ENCODE assay signal across 16 cellular contexts in the genomic region with DNA sequence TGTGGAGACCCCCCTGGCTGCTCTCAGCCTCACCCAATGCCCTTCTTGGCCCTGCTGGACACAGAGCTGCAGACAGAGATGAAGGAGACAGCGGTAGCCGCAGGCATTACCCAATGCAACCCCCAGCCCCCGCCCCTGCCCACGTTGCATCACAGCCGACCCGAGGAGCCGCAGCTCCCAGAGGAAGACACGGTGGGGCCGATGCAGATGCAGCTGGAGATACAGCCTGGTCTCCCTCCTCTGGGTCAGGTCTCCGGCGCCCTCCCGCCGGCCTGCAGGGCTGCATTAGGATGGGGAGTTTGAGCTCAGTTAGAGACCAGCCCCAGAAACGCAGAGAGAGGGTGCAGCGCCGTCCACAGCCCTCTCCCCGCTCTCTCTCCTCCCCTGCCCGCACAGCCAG. TPM values are rescaled to one million over a fixed set of nuclear protein-coding genes. Genes with fewer than 3 reads are reported as not detected.
DNase-seq lines count a peak whose midpoint lies in the region; ATAC-seq, FAIRE-seq and TF ChIP-seq lines count a peak whose summit lies in the region.
"Had no signal": no experiment of that assay in that cellular context is flagged by ENCODE, and none has a peak within 500 bp of the region (broad histone marks: within the 10 kb centered on the region; RNA-seq: fewer than 3 reads in every experiment).

No MANE protein-coding gene starts in this region.

- H3K27me3 Mint-ChIP-seq in activated T-cell treated with anti-CD3 and anti-CD28 coated beads, Interleukin-2, amount 50 U/mL, for 24 hours = peaks cover 64% of the 10 kb centered on the region
- H3K27me3 Mint-ChIP-seq in natural killer cell treated with Interleukin-12 subunit alpha and Interleukin-12 subunit beta and Interleukin-15 and Interleukin-18, amount 100 ng/mL, for 72 hours = peaks cover 10 to 14% of the 10 kb centered on the region in 2 donors

- intact Hi-C loops in HepG2 (cut with micrococcal nuclease; ENCODE audit: unreplicated experiment) (no loop called here), ascending aorta (cut with DNase I) (no loop called here)

- H3K9me3 Mint-ChIP-seq in activated T-cell treated with anti-CD3 and anti-CD28 coated beads, Interleukin-2, amount 50 U/mL, for 24 hours = no peaks in the 10 kb centered on the region
- no peaks in the 10 kb centered on the region for H3K9me3 Mint-ChIP-seq in natural killer cell treated with Interleukin-12 subunit alpha and Interleukin-12 subunit beta and Interleukin-15 and Interleukin-18, amount 100 ng/mL, for 72 hours
- H3K9me3 Mint-ChIP-seq: activated naive CD8-positive, alpha-beta T cell treated with anti-CD3 and anti-CD28 coated beads, Interleukin-2, amount 50 U/mL, for 24 hours; activated T-cell treated with anti-CD3 and anti-CD28 coated beads, Interleukin-2, amount 50 U/mL, for 4 hours had no signal

- CTCF ChIA-PET in HepG2 (lab: Yijun Ruan, JAX; ENCODE audit: low intra/inter-chr PET ratio, low total read pairs) = no interaction called here

- H3K27me3 ChIP-seq in GM23248 (replicated peaks; ENCODE audit: insufficient read depth) (peaks cover 43% of the 10 kb centered on the region), HepG2 (ENCODE audit: control insufficient read depth in 1 of 2, insufficient read depth in 2 of 2, low read length in 2 of 2) (peaks cover 18 to 47% of the 10 kb centered on the region in 2 experiments; a peak in 4 of 5 replicates), ascending aorta (peaks cover 13% of the 10 kb centered on the region)

- H3K4me1 Mint-ChIP-seq in activated T-cell treated with anti-CD3 and anti-CD28 coated beads, Interleukin-2, amount 50 U/mL, for 24 hours (ENCODE audit: low read depth) = peaks cover 2% of the 10 kb centered on the region
- H3K4me1 Mint-ChIP-seq in natural killer cell treated with Interleukin-12 subunit alpha and Interleukin-12 subunit beta and Interleukin-15 and Interleukin-18, amount 100 ng/mL, for 72 hours (ENCODE audit: low read depth in 2 of 2) = no peaks in the 10 kb centered on the region

- in situ Hi-C loops in GM23248 (cut with MboI) = no loop called here
- in situ Hi-C loops in HepG2 (cut with HindIII; ENCODE audit: extremely low pct_ligation_motif_present, low pct_unique_long_range_greater_than_20kb) = no loop called here

- H3F3A ChIP-seq in GM23248 (ENCODE audit: insufficient read depth) = no peaks in the 10 kb centered on the region

- H3K9me3 ChIP-seq in GM23248 (ENCODE audit: low read depth) (no peaks in the 10 kb centered on the region), HepG2 (ENCODE audit: low read length) (no peaks in the 10 kb centered on the region), ascending aorta (no peaks in the 10 kb centered on the region)
- H3K9me3 ChIP-seq: MG63, mucosa of descending colon, pancreas, spleen had no signal

- H3K79me2 ChIP-seq in GM23248 (ENCODE audit: insufficient read depth) (no peaks in the 10 kb centered on the region), HepG2 (ENCODE audit: insufficient read depth, low read length) (no peaks in the 10 kb centered on the region)

- H3K4me3 ChIP-seq in GM23248 (no peak overlapping the region), HepG2 (replicated peaks in 1 of 3; ENCODE audit: insufficient read depth in 1 of 3, low read depth in 2 of 3, low read length in 3 of 3) (peak overlapping the region in 1 of 3 experiments; percentile 52; a peak in 1 of 6 replicates), ascending aorta (no peak overlapping the region)
- H3K4me3 ChIP-seq: MG63, mucosa of descending colon, pancreas, spleen had no signal

- POLR2A ChIA-PET in HepG2 (lab: Yijun Ruan, JAX) = interaction anchor here (0.7 kb wide), 1 partner anchor 131 kb away, joined by 3 read pairs; no protein-coding TSS in a partner anchor

- H3K36me3 ChIP-seq in GM23248 (ENCODE audit: low read depth) = no peaks in the 10 kb centered on the region
- no peaks in the 10 kb centered on the region for H3K36me3 ChIP-seq in HepG2 (replicated peaks in 1 of 2; ENCODE audit: control insufficient read depth in 1 of 2, insufficient read depth in 2 of 2, low read length in 2 of 2)
- no peaks in the 10 kb centered on the region for H3K36me3 ChIP-seq in ascending aorta
- H3K36me3 ChIP-seq: MG63, pancreas, spleen had no signal

- BruUV-seq in HepG2 (replicated peaks; lab: Mats Ljungman, UMichigan) = no TSS peak

- TF ChIP-seq EP300 in HepG2 (IDR thresholded peaks at IDR 0.05; ENCODE audit: low read depth in 2 of 2, low read length in 2 of 2) = no peak
- TF ChIP-seq EP300 in HepG2 (CRISPR knock-in tag; IDR thresholded peaks at IDR 0.05; ENCODE audit: borderline replicate concordance) = no peak

- ATAC-seq in HepG2 = peak; percentile 36
- ATAC-seq in natural killer cell treated with Interleukin-12 subunit alpha and Interleukin-12 subunit beta and Interleukin-15 and Interleukin-18, amount 100 ng/mL, for 72 hours = no peak
- ATAC-seq: activated naive CD8-positive, alpha-beta T cell treated with anti-CD3 and anti-CD28 coated beads, Interleukin-2, amount 50 U/mL, for 24 hours; activated T-cell treated with anti-CD3 and anti-CD28 coated beads, Interleukin-2, amount 50 U/mL, for 4 hours; mucosa of descending colon had no signal

- H3K27ac Mint-ChIP-seq in activated T-cell treated with anti-CD3 and anti-CD28 coated beads, Interleukin-2, amount 50 U/mL, for 24 hours = no peak overlapping the region
- H3K27ac Mint-ChIP-seq in natural killer cell treated with Interleukin-12 subunit alpha and Interleukin-12 subunit beta and Interleukin-15 and Interleukin-18, amount 100 ng/mL, for 72 hours = no peak overlapping the region
- H3K27ac Mint-ChIP-seq: activated naive CD8-positive, alpha-beta T cell treated with anti-CD3 and anti-CD28 coated beads, Interleukin-2, amount 50 U/mL, for 24 hours had no signal

- H2AFZ ChIP-seq in GM23248 (no peak overlapping the region), HepG2 (ENCODE audit: low read length) (no peak overlapping the region)

- no peaks in the 10 kb centered on the region; the same call in 1 of the 2 replicates for H3K4me1 ChIP-seq in GM23248 (ENCODE audit: insufficient read depth)
- H3K4me1 ChIP-seq in HepG2 (ENCODE audit: insufficient read depth, low read length) = peaks cover 42% of the 10 kb centered on the region
- no peaks in the 10 kb centered on the region for H3K4me1 ChIP-seq in ascending aorta
- H3K4me1 ChIP-seq: pancreas had no signal

- no peaks in the 10 kb centered on the region for H3K9me2 ChIP-seq in GM23248 (ENCODE audit: insufficient read depth)

- peak; percentile 30 for DNase-seq in GM23248
- peak; percentile 49 for DNase-seq in SKM-1 treated with dmso at 0.1 percent for 144 hours (lab: John Stamatoyannopoulos, UW; ENCODE audit: unreplicated experiment)
- no peak for DNase-seq in HepG2 (ENCODE audit: low spot score)
- no peak for DNase-seq in activated T-cell treated with anti-CD3 and anti-CD28 coated beads, Interleukin-2, amount 50 U/mL, for 24 hours
- no peak for DNase-seq in natural killer cell treated with Interleukin-12 subunit alpha and Interleukin-12 subunit beta and Interleukin-15 and Interleukin-18, amount 100 ng/mL, for 72 hours (ENCODE audit: low spot score)
- no peak for DNase-seq in ascending aorta (ENCODE audit: low spot score in 2 of 2)
- DNase-seq: activated CD4-positive, alpha-beta T cell treated with anti-CD3 and anti-CD28 coated beads for 48 hours; activated naive CD8-positive, alpha-beta T cell treated with anti-CD3 and anti-CD28 coated beads, Interleukin-2, amount 50 U/mL, for 24 hours; activated T-cell treated with anti-CD3 and anti-CD28 coated beads, Interleukin-2, amount 50 U/mL, for 4 hours; DMS 273 treated with DMSO at 0.1 percent for 48 hours; MG63; mucosa of descending colon; pancreas; Right ventricle myocardium superior; spleen; T1000 had no signal

- FAIRE-seq in HepG2 (lab: Jason Lieb, UNC) = no peak
- FAIRE-seq: pancreas had no signal

- H3K36me3 Mint-ChIP-seq in activated T-cell treated with anti-CD3 and anti-CD28 coated beads, Interleukin-2, amount 50 U/mL, for 24 hours (ENCODE audit: low read depth) = no peaks in the 10 kb centered on the region
- H3K36me3 Mint-ChIP-seq in natural killer cell treated with Interleukin-12 subunit alpha and Interleukin-12 subunit beta and Interleukin-15 and Interleukin-18, amount 100 ng/mL, for 72 hours = no peaks in the 10 kb centered on the region

- H4K20me1 ChIP-seq in GM23248 (ENCODE audit: insufficient read depth) (no peaks in the 10 kb centered on the region), HepG2 (ENCODE audit: insufficient read depth, low read length) (no peaks in the 10 kb centered on the region)

- TF ChIP-seq RAD21 in HepG2 (CRISPR knock-in tag; IDR thresholded peaks at IDR 0.05) = no peak

- H3K4me2 ChIP-seq in GM23248 (ENCODE audit: unreplicated experiment) (no peak overlapping the region), HepG2 (ENCODE audit: low read depth, low read length) (peak overlapping the region; percentile 57)

- no peak for TF ChIP-seq POLR2A in HepG2 (IDR thresholded peaks at IDR 0.05; ENCODE audit: insufficient read depth in 1 of 2, low read depth in 2 of 2, low read length in 2 of 2)

- WGBS in GM23248 (ENCODE audit: low coverage in 1 of 2, low lambda C conversion rate in 2 of 2, missing lambda C conversion rate in 2 of 2), 2 experiments = 4 to 5% methylated on average over 16 to 18 of the region's 18 CpGs
- 4% methylated on average over 7 of the region's 18 CpGs for WGBS in HepG2 (ENCODE audit: low lambda C conversion rate)

- no peak for TF ChIP-seq CTCF in HepG2 (CRISPR knock-in tag; IDR thresholded peaks at IDR 0.05)
- TF ChIP-seq CTCF in ascending aorta (IDR thresholded peaks at IDR 0.05) = no peak

- H3K27ac ChIP-seq in GM23248 (no peak overlapping the region), HepG2 (ENCODE audit: extremely low read length, insufficient read depth, low read length) (no peak overlapping the region), ascending aorta (no peak overlapping the region)
- H3K27ac ChIP-seq: pancreas, spleen had no signal

- H3K4me3 Mint-ChIP-seq in activated T-cell treated with anti-CD3 and anti-CD28 coated beads, Interleukin-2, amount 50 U/mL, for 24 hours = no peak overlapping the region
- no peak overlapping the region for H3K4me3 Mint-ChIP-seq in natural killer cell treated with Interleukin-12 subunit alpha and Interleukin-12 subunit beta and Interleukin-15 and Interleukin-18, amount 100 ng/mL, for 72 hours
- H3K4me3 Mint-ChIP-seq: activated naive CD8-positive, alpha-beta T cell treated with anti-CD3 and anti-CD28 coated beads, Interleukin-2, amount 50 U/mL, for 24 hours had no signal

- no peak overlapping the region for H3K9ac ChIP-seq in GM23248
- no peak overlapping the region for H3K9ac ChIP-seq in HepG2 (ENCODE audit: insufficient read depth, low read depth, low read length)

RNA-seq across cellular contexts. Expression of gene UBE2I, which starts 19.4 kb away (rescaled TPM):
- total RNA-seq in GM23248 (2014; rRNA removed; shearing (Covaris generic)) = 46.5 and 77.7 TPM in 2 replicates
- polyA plus RNA-seq in GM23248 (2016; fragmentation: Nextera tagmentation; extraction: Ambion mirVana) (133 and 134 TPM in 2 replicates), HepG2 (2011; rRNA removed) (79.5 and 98.9 TPM in 2 replicates)
- total RNA-seq in HepG2 (2016; rRNA removed; fragmentation: Illumina TruSeq; extraction: Trizol) (75.8 and 87.9 TPM in 2 replicates), ascending aorta (141 TPM)
- total RNA-seq in HepG2 (2016; cell fraction: cytosol; rRNA removed; fragmentation: Illumina TruSeq; extraction: Trizol; ENCODE audit: low read depth) = 35.5 and 39.4 TPM in 2 replicates
- total RNA-seq in HepG2 (2016; cell fraction: insoluble cytoplasmic fraction; rRNA removed; fragmentation: Illumina TruSeq; extraction: Trizol) = 66.6 and 79.8 TPM in 2 replicates
- total RNA-seq in HepG2 (2016; cell fraction: membrane; rRNA removed; fragmentation: Illumina TruSeq; extraction: Trizol) = 55.4 and 63.3 TPM in 2 replicates
- total RNA-seq in HepG2 (2016; cell fraction: nucleus; rRNA removed; fragmentation: Illumina TruSeq; extraction: Trizol) = 41.5 and 41.7 TPM in 2 replicates
- polyA plus RNA-seq in HepG2 (2011; cell fraction: cytosol; rRNA removed) = 57.9 and 77.8 TPM in 2 replicates
- polyA plus RNA-seq in HepG2 (2011; cell fraction: nucleus; rRNA removed) = 115 and 128 TPM in 2 replicates
- polyA plus RNA-seq in HepG2 (2012) = 91.6 and 108 TPM in 2 replicates
- 94.9 and 118 TPM in 2 replicates for polyA plus RNA-seq in HepG2 (2016; cell fraction: cytosol; fragmentation: Illumina TruSeq; extraction: Trizol; ENCODE audit: low read depth)
- 181 and 205 TPM in 2 replicates for polyA plus RNA-seq in HepG2 (2016; cell fraction: insoluble cytoplasmic fraction; fragmentation: Illumina TruSeq; extraction: Trizol; ENCODE audit: low read depth)
- 118 and 119 TPM in 2 replicates for polyA plus RNA-seq in HepG2 (2016; cell fraction: membrane; fragmentation: Illumina TruSeq; extraction: Trizol; ENCODE audit: low read depth)
- 163 and 194 TPM in 2 replicates for polyA plus RNA-seq in HepG2 (2016; cell fraction: nucleus; fragmentation: Illumina TruSeq; extraction: Trizol; ENCODE audit: insufficient read depth, low read depth)
- polyA minus RNA-seq in HepG2 (2011; rRNA and poly(A)+ RNA removed; ENCODE audit: low replicate concordance) = 39.2 and 48.3 TPM in 2 replicates
- polyA minus RNA-seq in HepG2 (2011; cell fraction: cytosol; rRNA and poly(A)+ RNA removed) = 54.8 and 55.8 TPM in 2 replicates
- 63.8 and 72.6 TPM in 2 replicates for polyA minus RNA-seq in HepG2 (2011; cell fraction: nucleus; rRNA and poly(A)+ RNA removed)
- 100 to 1,000 TPM; 202 to 246 TPM for total RNA-seq in natural killer cell treated with Interleukin-12 subunit alpha and Interleukin-12 subunit beta and Interleukin-15 and Interleukin-18, amount 100 ng/mL, for 72 hours

RNA-seq across cellular contexts. Expression of gene TPSD1, which starts 34.2 kb away (rescaled TPM):
- not detected in 2 replicates for total RNA-seq in GM23248 (2014; rRNA removed; shearing (Covaris generic))
- polyA plus RNA-seq in GM23248 (2016; fragmentation: Nextera tagmentation; extraction: Ambion mirVana) (not detected in 2 replicates), HepG2 (2011; rRNA removed) (not detected in 2 replicates)
- total RNA-seq in HepG2 (2016; rRNA removed; fragmentation: Illumina TruSeq; extraction: Trizol) (not detected in 2 replicates), ascending aorta (20.8 TPM)
- not detected in 2 replicates for total RNA-seq in HepG2 (2016; cell fraction: cytosol; rRNA removed; fragmentation: Illumina TruSeq; extraction: Trizol; ENCODE audit: low read depth)
- not detected in 2 replicates for total RNA-seq in HepG2 (2016; cell fraction: insoluble cytoplasmic fraction; rRNA removed; fragmentation: Illumina TruSeq; extraction: Trizol)
- total RNA-seq in HepG2 (2016; cell fraction: membrane; rRNA removed; fragmentation: Illumina TruSeq; extraction: Trizol) = not detected in 2 replicates
- total RNA-seq in HepG2 (2016; cell fraction: nucleus; rRNA removed; fragmentation: Illumina TruSeq; extraction: Trizol) = not detected in 2 replicates
- not detected in 2 replicates for polyA plus RNA-seq in HepG2 (2011; cell fraction: cytosol; rRNA removed)
- not detected in 2 replicates for polyA plus RNA-seq in HepG2 (2011; cell fraction: nucleus; rRNA removed)
- not detected in 2 replicates for polyA plus RNA-seq in HepG2 (2012)
- not detected in 2 replicates for polyA plus RNA-seq in HepG2 (2016; cell fraction: cytosol; fragmentation: Illumina TruSeq; extraction: Trizol; ENCODE audit: low read depth)
- polyA plus RNA-seq in HepG2 (2016; cell fraction: insoluble cytoplasmic fraction; fragmentation: Illumina TruSeq; extraction: Trizol; ENCODE audit: low read depth) = not detected in 2 replicates
- not detected in 2 replicates for polyA plus RNA-seq in HepG2 (2016; cell fraction: membrane; fragmentation: Illumina TruSeq; extraction: Trizol; ENCODE audit: low read depth)
- not detected in 2 replicates for polyA plus RNA-seq in HepG2 (2016; cell fraction: nucleus; fragmentation: Illumina TruSeq; extraction: Trizol; ENCODE audit: insufficient read depth, low read depth)
- polyA minus RNA-seq in HepG2 (2011; rRNA and poly(A)+ RNA removed; ENCODE audit: low replicate concordance) = not detected in 2 replicates
- not detected in 2 replicates for polyA minus RNA-seq in HepG2 (2011; cell fraction: cytosol; rRNA and poly(A)+ RNA removed)
- not detected in 2 replicates for polyA minus RNA-seq in HepG2 (2011; cell fraction: nucleus; rRNA and poly(A)+ RNA removed)
- total RNA-seq in natural killer cell treated with Interleukin-12 subunit alpha and Interleukin-12 subunit beta and Interleukin-15 and Interleukin-18, amount 100 ng/mL, for 72 hours = not detected

RNA-seq across cellular contexts. Expression of gene BAIAP3, which starts 43.4 kb away (rescaled TPM):
- total RNA-seq in GM23248 (2014; rRNA removed; shearing (Covaris generic)) = 0.13 and 0.86 TPM in 2 replicates
- polyA plus RNA-seq in GM23248 (2016; fragmentation: Nextera tagmentation; extraction: Ambion mirVana) (0.23 and 0.24 TPM in 2 replicates), HepG2 (2011; rRNA removed) (5.7 and 9.1 TPM in 2 replicates)
- total RNA-seq in HepG2 (2016; rRNA removed; fragmentation: Illumina TruSeq; extraction: Trizol) (2.0 and 3.2 TPM in 2 replicates), ascending aorta (0.64 TPM)
- total RNA-seq in HepG2 (2016; cell fraction: cytosol; rRNA removed; fragmentation: Illumina TruSeq; extraction: Trizol; ENCODE audit: low read depth) = 0.40 and 0.79 TPM in 2 replicates
- 1.2 and 2.4 TPM in 2 replicates for total RNA-seq in HepG2 (2016; cell fraction: insoluble cytoplasmic fraction; rRNA removed; fragmentation: Illumina TruSeq; extraction: Trizol)
- 0.80 and 1.3 TPM in 2 replicates for total RNA-seq in HepG2 (2016; cell fraction: membrane; rRNA removed; fragmentation: Illumina TruSeq; extraction: Trizol)
- 2.8 and 4.0 TPM in 2 replicates for total RNA-seq in HepG2 (2016; cell fraction: nucleus; rRNA removed; fragmentation: Illumina TruSeq; extraction: Trizol)
- 2.2 and 2.3 TPM in 2 replicates for polyA plus RNA-seq in HepG2 (2011; cell fraction: cytosol; rRNA removed)
- 91.6 and 123 TPM in 2 replicates for polyA plus RNA-seq in HepG2 (2011; cell fraction: nucleus; rRNA removed)
- 3.7 and 4.3 TPM in 2 replicates for polyA plus RNA-seq in HepG2 (2012)
- polyA plus RNA-seq in HepG2 (2016; cell fraction: cytosol; fragmentation: Illumina TruSeq; extraction: Trizol; ENCODE audit: low read depth) = 0.31 and 0.35 TPM in 2 replicates
- polyA plus RNA-seq in HepG2 (2016; cell fraction: insoluble cytoplasmic fraction; fragmentation: Illumina TruSeq; extraction: Trizol; ENCODE audit: low read depth) = 1.0 and 2.5 TPM in 2 replicates
- polyA plus RNA-seq in HepG2 (2016; cell fraction: membrane; fragmentation: Illumina TruSeq; extraction: Trizol; ENCODE audit: low read depth) = 0.46 and 0.62 TPM in 2 replicates
- 5.9 and 9.4 TPM in 2 replicates for polyA plus RNA-seq in HepG2 (2016; cell fraction: nucleus; fragmentation: Illumina TruSeq; extraction: Trizol; ENCODE audit: insufficient read depth, low read depth)
- polyA minus RNA-seq in HepG2 (2011; rRNA and poly(A)+ RNA removed; ENCODE audit: low replicate concordance) = 0.40 and 7.9 TPM in 2 replicates
- 2.1 and 2.6 TPM in 2 replicates for polyA minus RNA-seq in HepG2 (2011; cell fraction: cytosol; rRNA and poly(A)+ RNA removed)
- 12.2 and 20.9 TPM in 2 replicates for polyA minus RNA-seq in HepG2 (2011; cell fraction: nucleus; rRNA and poly(A)+ RNA removed)
- total RNA-seq in natural killer cell treated with Interleukin-12 subunit alpha and Interleukin-12 subunit beta and Interleukin-15 and Interleukin-18, amount 100 ng/mL, for 72 hours = under 1 TPM; 0.17 to 0.31 TPM

RNA-seq across cellular contexts. Expression of gene TPSAB1, which starts 49.5 kb away (rescaled TPM):
- not detected in 2 replicates for total RNA-seq in GM23248 (2014; rRNA removed; shearing (Covaris generic))
- not detected in 2 replicates for polyA plus RNA-seq in GM23248 (2016; fragmentation: Nextera tagmentation; extraction: Ambion mirVana)
- total RNA-seq in HepG2 (2016; rRNA removed; fragmentation: Illumina TruSeq; extraction: Trizol) = not detected in 2 replicates
- total RNA-seq in HepG2 (2016; cell fraction: cytosol; rRNA removed; fragmentation: Illumina TruSeq; extraction: Trizol; ENCODE audit: low read depth) = not detected in 2 replicates
- not detected in 2 replicates for total RNA-seq in HepG2 (2016; cell fraction: insoluble cytoplasmic fraction; rRNA removed; fragmentation: Illumina TruSeq; extraction: Trizol)
- total RNA-seq in HepG2 (2016; cell fraction: membrane; rRNA removed; fragmentation: Illumina TruSeq; extraction: Trizol) = not detected in 2 replicates
- not detected in 2 replicates for total RNA-seq in HepG2 (2016; cell fraction: nucleus; rRNA removed; fragmentation: Illumina TruSeq; extraction: Trizol)
- 0.05 and 0.12 TPM in 2 replicates for polyA plus RNA-seq in HepG2 (2011; rRNA removed)
- 0.13 and 0.16 TPM in 2 replicates for polyA plus RNA-seq in HepG2 (2011; cell fraction: cytosol; rRNA removed)
- polyA plus RNA-seq in HepG2 (2011; cell fraction: nucleus; rRNA removed) = 0.35 TPM in 1 of 2 replicates, not detected in the other
- not detected in 2 replicates for polyA plus RNA-seq in HepG2 (2012)
- polyA plus RNA-seq in HepG2 (2016; cell fraction: cytosol; fragmentation: Illumina TruSeq; extraction: Trizol; ENCODE audit: low read depth) = not detected in 2 replicates
- polyA plus RNA-seq in HepG2 (2016; cell fraction: insoluble cytoplasmic fraction; fragmentation: Illumina TruSeq; extraction: Trizol; ENCODE audit: low read depth) = not detected in 2 replicates
- polyA plus RNA-seq in HepG2 (2016; cell fraction: membrane; fragmentation: Illumina TruSeq; extraction: Trizol; ENCODE audit: low read depth) = not detected in 2 replicates
- polyA plus RNA-seq in HepG2 (2016; cell fraction: nucleus; fragmentation: Illumina TruSeq; extraction: Trizol; ENCODE audit: insufficient read depth, low read depth) = not detected in 2 replicates
- polyA minus RNA-seq in HepG2 (2011; rRNA and poly(A)+ RNA removed; ENCODE audit: low replicate concordance) = not detected in 2 replicates
- not detected in 2 replicates for polyA minus RNA-seq in HepG2 (2011; cell fraction: cytosol; rRNA and poly(A)+ RNA removed)
- not detected in 2 replicates for polyA minus RNA-seq in HepG2 (2011; cell fraction: nucleus; rRNA and poly(A)+ RNA removed)
- 1 to 10 TPM in 1 of 2 donors, not detected in 1; 6.6 TPM for total RNA-seq in natural killer cell treated with Interleukin-12 subunit alpha and Interleukin-12 subunit beta and Interleukin-15 and Interleukin-18, amount 100 ng/mL, for 72 hours
- 6.7 TPM for total RNA-seq in ascending aorta

Comparison
In these comparisons a context has a peak if more than half of its experiments do, and no peak if none do; other contexts are left out.
1. DNase-seq: peak in GM23248 (single experiment) and SKM-1 treated with dmso at 0.1 percent for 144 hours (single experiment); none in HepG2 (single experiment), activated T-cell treated with anti-CD3 and anti-CD28 coated beads, Interleukin-2, amount 50 U/mL, for 24 hours (single experiment), natural killer cell treated with Interleukin-12 subunit alpha and Interleukin-12 subunit beta and Interleukin-15 and Interleukin-18, amount 100 ng/mL, for 72 hours (single experiment) and ascending aorta (0 of 2).
2. RNA of gene TPSD1, which starts 34.2 kb away (total RNA-seq): 20.8 TPM in ascending aorta (single experiment); not detected in natural killer cell treated with Interleukin-12 subunit alpha and Interleukin-12 subunit beta and Interleukin-15 and Interleukin-18, amount 100 ng/mL, for 72 hours, not detected in GM23248 and not detected in HepG2; every median in the first group is over 10 times any median in the second.